1 cellular context compared by ENCODE assay signal in genomic region chr20:21280496-21281016, GRCh38.
A peak's percentile ranks its signal among the peaks of the same experiment; 100 is the strongest.
TF ChIP-seq lines count a peak whose summit lies in the region.

No MANE protein-coding gene starts in this region.

TF ChIP-seq in HepG2, 621 proteins besides CTCF, POLR2A, EP300 and RAD21 (continued from another document and continues in another):
- TF ChIP-seq PRDM10 (CRISPR knock-in tag; IDR thresholded peaks at IDR 0.05; ENCODE audit: low read depth) = no peak
- TF ChIP-seq HIC2 (CRISPR knock-in tag; IDR thresholded peaks at IDR 0.05; ENCODE audit: low read depth) = no peak
- TF ChIP-seq CSRNP2 (CRISPR knock-in tag; conservative IDR thresholded peaks at IDR 0.05; ENCODE audit: low read depth) = no peak
- TF ChIP-seq MAFK (conservative IDR thresholded peaks at IDR 0.05 in 1 of 2, IDR thresholded peaks at IDR 0.05 in 1 of 2; ENCODE audit: low read length in 2 of 2) = no peak
- no peak; the same call in 1 of the 2 replicates for TF ChIP-seq HHEX (CRISPR knock-in tag; IDR thresholded peaks at IDR 0.05)
- TF ChIP-seq ZKSCAN1 (IDR thresholded peaks at IDR 0.05; ENCODE audit: low read length) = no peak
- TF ChIP-seq ZNF704 (CRISPR knock-in tag; IDR thresholded peaks at IDR 0.05; ENCODE audit: borderline replicate concordance) = no peak
- no peak for TF ChIP-seq ISL2 (CRISPR knock-in tag; IDR thresholded peaks at IDR 0.05)
- no peak for TF ChIP-seq RAD51 (IDR thresholded peaks at IDR 0.05; ENCODE audit: borderline replicate concordance)
- no peak for TF ChIP-seq ATF6 (CRISPR knock-in tag; conservative IDR thresholded peaks at IDR 0.05)
- TF ChIP-seq IKZF5 (CRISPR knock-in tag; IDR thresholded peaks at IDR 0.05) = no peak
- TF ChIP-seq ZNF781 (CRISPR knock-in tag; IDR thresholded peaks at IDR 0.05; ENCODE audit: borderline replicate concordance, not compliant biosample characterization) = no peak
- TF ChIP-seq RORA (CRISPR knock-in tag; IDR thresholded peaks at IDR 0.05) = no peak
- no peak for TF ChIP-seq ZNF512 (CRISPR knock-in tag; IDR thresholded peaks at IDR 0.05)
- TF ChIP-seq FUBP1 (CRISPR knock-in tag; IDR thresholded peaks at IDR 0.05; ENCODE audit: borderline replicate concordance) = no peak
- no peak for TF ChIP-seq ZNF740 (CRISPR knock-in tag; IDR thresholded peaks at IDR 0.05)
- TF ChIP-seq JUND (CRISPR knock-in tag; IDR thresholded peaks at IDR 0.05) = no peak
- TF ChIP-seq TRIM24 (CRISPR knock-in tag; IDR thresholded peaks at IDR 0.05) = peak; percentile 81; the same call in 1 of the 2 replicates
- no peak for TF ChIP-seq JDP2 (CRISPR knock-in tag; IDR thresholded peaks at IDR 0.05; ENCODE audit: borderline replicate concordance)
- TF ChIP-seq ZFP36L1 (CRISPR knock-in tag; IDR thresholded peaks at IDR 0.05) = 0 out of 2 replicates have a peak, but pooled peaks have one; percentile 64
- no peak for TF ChIP-seq MZF1 (CRISPR knock-in tag; IDR thresholded peaks at IDR 0.05; ENCODE audit: borderline replicate concordance)
- no peak for TF ChIP-seq HNRNPL (IDR thresholded peaks at IDR 0.05; ENCODE audit: low read depth, low read length)
- no peak for TF ChIP-seq ZSCAN20 (CRISPR knock-in tag; IDR thresholded peaks at IDR 0.05; ENCODE audit: borderline replicate concordance)
- no peak for TF ChIP-seq TAF1 (CRISPR knock-in tag; IDR thresholded peaks at IDR 0.05)
- TF ChIP-seq ELK4 (CRISPR knock-in tag; IDR thresholded peaks at IDR 0.05; ENCODE audit: borderline replicate concordance) = no peak
- peak; percentile 61; the same call in 1 of the 2 replicates for TF ChIP-seq FOXK1 (CRISPR knock-in tag; IDR thresholded peaks at IDR 0.05; ENCODE audit: borderline replicate concordance, low read depth)
- TF ChIP-seq ZNF644 (CRISPR knock-in tag; IDR thresholded peaks at IDR 0.05; ENCODE audit: low read depth) = peak; percentile 96
- no peak for TF ChIP-seq CBX1 (IDR thresholded peaks at IDR 0.05; ENCODE audit: low read depth)
- TF ChIP-seq SOX5 (CRISPR knock-in tag; IDR thresholded peaks at IDR 0.05; ENCODE audit: borderline replicate concordance) = peak; percentile 61; the same call in 1 of the 2 replicates
- peak; percentile 23 for TF ChIP-seq ZFP91 (CRISPR knock-in tag; IDR thresholded peaks at IDR 0.05; ENCODE audit: borderline replicate concordance)
- TF ChIP-seq PRPF4 (IDR thresholded peaks at IDR 0.05; ENCODE audit: low read depth, low read length, poor library complexity, severe bottlenecking) = no peak
- no peak for TF ChIP-seq PRDM15 (CRISPR knock-in tag; IDR thresholded peaks at IDR 0.05)
